15 cellular contexts compared by ENCODE assay signal in the genomic region with DNA sequence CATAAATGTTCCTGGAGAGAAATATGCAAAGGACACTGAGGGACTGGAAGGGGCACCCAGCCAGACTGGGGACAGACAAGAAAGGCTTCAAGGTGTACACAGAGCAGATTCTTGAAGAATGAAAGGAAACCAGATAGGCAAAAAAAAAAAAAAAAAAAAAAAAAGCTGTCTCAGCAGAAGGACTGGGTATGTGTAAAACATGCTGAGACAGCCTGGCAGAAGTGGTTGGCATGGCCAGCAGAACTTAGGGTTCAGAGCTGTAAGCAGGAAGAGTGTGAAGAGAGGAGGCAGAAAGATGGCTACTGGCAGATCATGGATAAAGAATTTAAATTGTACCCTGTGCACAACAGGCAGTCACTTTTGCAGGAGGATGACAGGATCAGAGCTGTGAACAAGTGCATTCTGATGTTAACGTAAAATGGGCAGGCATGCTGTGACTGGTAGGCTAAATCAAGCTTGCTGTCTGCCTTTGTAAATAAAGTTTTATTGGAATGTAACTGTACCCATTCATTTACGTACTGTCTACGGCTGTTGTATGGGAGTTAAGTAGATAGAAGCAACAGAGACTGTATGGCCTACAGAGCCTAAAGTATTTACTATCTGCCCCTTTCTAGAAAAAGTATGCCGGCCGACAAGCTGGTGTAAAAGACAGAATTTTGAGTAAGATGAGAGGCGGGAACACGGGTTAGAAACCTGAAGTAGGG.
"Had no signal": no experiment of that assay in that cellular context is flagged by ENCODE, and none has a peak within 500 bp of the region (broad histone marks: within the 10 kb centered on the region; RNA-seq: fewer than 3 reads in every experiment).

No MANE protein-coding gene starts in this region.

- H3K27ac ChIP-seq: epithelial cell of prostate, foreskin keratinocyte, lower lobe of right lung, right atrium auricular region, transverse colon, vagina had no signal

- H3K27ac Mint-ChIP-seq: activated CD4-positive, alpha-beta T cell treated with anti-CD3 and anti-CD28 coated beads, Interleukin-2, amount 10 ng/mL, durations not matched to agents 7 days and 5 days; activated naive CD8-positive, alpha-beta T cell treated with anti-CD3 and anti-CD28 coated beads for 36 hours; endodermal cell; stimulated activated naive CD8-positive, alpha-beta T cell treated with anti-CD3 and anti-CD28 coated beads, Interleukin-15, Interleukin-2, amounts not matched to agents 100 ng/mL and 50 ng/mL, for 24 hours had no signal

- DNase-seq: activated CD4-positive, alpha-beta T cell treated with anti-CD3 and anti-CD28 coated beads, Interleukin-2, amount 10 ng/mL, durations not matched to agents 7 days and 5 days; activated naive CD8-positive, alpha-beta T cell treated with anti-CD3 and anti-CD28 coated beads for 36 hours; amniotic stem cell; endodermal cell; foreskin keratinocyte; lower lobe of right lung; midbrain; occipital lobe; stimulated activated CD4-positive, alpha-beta T cell treated with anti-CD3 and anti-CD28 coated beads, Interleukin-2, amount 100 ng/mL, for 24 hours; transverse colon had no signal

- H3K4me1 Mint-ChIP-seq: endodermal cell had no signal

- H3K9me3 Mint-ChIP-seq: activated CD4-positive, alpha-beta T cell treated with anti-CD3 and anti-CD28 coated beads, Interleukin-2, amount 10 ng/mL, durations not matched to agents 7 days and 5 days; activated naive CD8-positive, alpha-beta T cell treated with anti-CD3 and anti-CD28 coated beads for 36 hours; endodermal cell; stimulated activated naive CD8-positive, alpha-beta T cell treated with anti-CD3 and anti-CD28 coated beads, Interleukin-15, Interleukin-2, amounts not matched to agents 100 ng/mL and 50 ng/mL, for 24 hours had no signal

- H3K9me3 ChIP-seq: lower lobe of right lung, right atrium auricular region, transverse colon, vagina had no signal

- ATAC-seq: activated CD4-positive, CD25-positive, alpha-beta regulatory T cell treated with anti-CD3 and anti-CD28 coated beads, Interleukin-2, amount 50 U/mL, for 24 hours; foreskin keratinocyte; lower lobe of right lung had no signal

- H3K4me3 ChIP-seq: lower lobe of right lung, right atrium auricular region, transverse colon, vagina had no signal

- H3K27me3 Mint-ChIP-seq: activated CD4-positive, alpha-beta T cell treated with anti-CD3 and anti-CD28 coated beads, Interleukin-2, amount 10 ng/mL, durations not matched to agents 7 days and 5 days; activated naive CD8-positive, alpha-beta T cell treated with anti-CD3 and anti-CD28 coated beads for 36 hours; stimulated activated naive CD8-positive, alpha-beta T cell treated with anti-CD3 and anti-CD28 coated beads, Interleukin-15, Interleukin-2, amounts not matched to agents 100 ng/mL and 50 ng/mL, for 24 hours had no signal

- H3K4me3 Mint-ChIP-seq: activated CD4-positive, alpha-beta T cell treated with anti-CD3 and anti-CD28 coated beads, Interleukin-2, amount 10 ng/mL, durations not matched to agents 7 days and 5 days; activated naive CD8-positive, alpha-beta T cell treated with anti-CD3 and anti-CD28 coated beads for 36 hours; endodermal cell; stimulated activated naive CD8-positive, alpha-beta T cell treated with anti-CD3 and anti-CD28 coated beads, Interleukin-15, Interleukin-2, amounts not matched to agents 100 ng/mL and 50 ng/mL, for 24 hours had no signal
